ENCODE assay signal across 15 cellular contexts in the genomic region with DNA sequence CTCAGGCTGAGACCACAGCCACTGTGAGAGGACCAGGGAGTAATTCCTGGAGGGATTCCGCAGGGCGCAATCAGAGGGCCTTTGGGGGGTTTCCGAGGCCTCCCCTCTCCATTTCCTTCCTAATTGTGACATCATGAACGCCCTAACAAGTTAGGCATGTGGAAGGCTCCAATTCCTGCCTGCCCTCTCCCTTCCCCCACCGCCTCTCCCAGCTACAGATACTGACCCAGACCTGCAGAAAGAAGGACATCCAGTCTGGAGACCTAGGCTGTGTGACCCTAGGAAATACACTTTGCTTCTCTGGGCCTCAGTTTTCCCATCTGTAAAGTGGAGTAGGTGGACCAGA.
A peak's percentile ranks its signal among the peaks of the same experiment; 100 is the strongest.
DNase-seq lines count a peak whose midpoint lies in the region; ATAC-seq and TF ChIP-seq lines count a peak whose summit lies in the region.
"Had no signal": no experiment of that assay in that cellular context is flagged by ENCODE, and none has a peak within 500 bp of the region (broad histone marks: within the 10 kb centered on the region; RNA-seq: fewer than 3 reads in every experiment).

No MANE protein-coding gene starts in this region.

- intact Hi-C loops in A673 (cut with micrococcal nuclease; ENCODE audit: unreplicated experiment): no loop called here
- intact Hi-C loops in naive thymus-derived CD4-positive, alpha-beta T cell (cut with micrococcal nuclease): no loop called here

- peaks cover 0 to 13% (median 11%) of the 10 kb centered on the region in 10 experiments; a peak in 14 of 20 replicates for H3K4me1 ChIP-seq in BLaER1 treated with 17β-estradiol and CSF1 and Interleukin-3, amounts not matched to agents 10 nM and 100 nM
- H3K4me1 ChIP-seq in H9 (ENCODE audit: insufficient read depth, low read length): no peaks in the 10 kb centered on the region; the same call in 1 of the 2 replicates
- H3K4me1 ChIP-seq in mesendoderm (ENCODE audit: control insufficient read depth, low read depth, low read length): no peaks in the 10 kb centered on the region
- H3K4me1 ChIP-seq in A673 (ENCODE audit: insufficient read depth, low read length, poor library complexity, severe bottlenecking): no peaks in the 10 kb centered on the region
- no peaks in the 10 kb centered on the region for H3K4me1 ChIP-seq in naive thymus-derived CD4-positive, alpha-beta T cell (ENCODE audit: control insufficient read depth in 2 of 2, insufficient read depth in 2 of 2, low read length in 2 of 2)
- H3K4me1 ChIP-seq: HAP-1 had no signal

- H4K8ac ChIP-seq in H9 (replicated peaks; ENCODE audit: insufficient read length, low read depth, low read length) (no peak overlapping the region), mesendoderm (ENCODE audit: low read depth, low read length) (no peak overlapping the region)

- no peak overlapping the region for H3K9ac ChIP-seq in BLaER1 treated with 17β-estradiol and CSF1 and Interleukin-3, amounts not matched to agents 10 nM and 100 nM
- H3K9ac ChIP-seq in H9 (ENCODE audit: extremely low read depth, insufficient read length, low read length) (no peak overlapping the region), mesendoderm (ENCODE audit: low read length) (no peak overlapping the region)
- H3K9ac ChIP-seq: KMS-11 had no signal

- H3K4me1 Mint-ChIP-seq in H9: peaks cover 2 to 17% of the 10 kb centered on the region in 2 experiments
- no peaks in the 10 kb centered on the region for H3K4me1 Mint-ChIP-seq in activated naive CD4-positive, alpha-beta T cell treated with anti-CD3 and anti-CD28 coated beads, Interleukin-2, amount 10 ng/mL, durations not matched to agents 7 days and 5 days
- H3K4me1 Mint-ChIP-seq in naive thymus-derived CD4-positive, alpha-beta T cell: no peaks in the 10 kb centered on the region
- H3K4me1 Mint-ChIP-seq: CD14-positive monocyte; CD4-positive, alpha-beta memory T cell had no signal

- no peak overlapping the region for H2BK15ac ChIP-seq in H9 (ENCODE audit: low read depth, low read length)
- H2BK15ac ChIP-seq in mesendoderm (replicated peaks; ENCODE audit: low read depth): no peak overlapping the region

- no peak overlapping the region for H2AK5ac ChIP-seq in H9 (ENCODE audit: insufficient read length, low read length)
- no peak overlapping the region for H2AK5ac ChIP-seq in mesendoderm (ENCODE audit: low read length)

- no peak overlapping the region for H2BK12ac ChIP-seq in H9 (ENCODE audit: insufficient read length, low read depth, low read length)

- H3T11ph ChIP-seq in H9 (ENCODE audit: low read length): no peak overlapping the region

- H3K23me2 ChIP-seq in H9 (ENCODE audit: insufficient read length, low read depth, low read length, poor library complexity, severe bottlenecking): no peaks in the 10 kb centered on the region

- no peak overlapping the region for H3K27ac ChIP-seq in BLaER1 treated with 17β-estradiol and CSF1 and Interleukin-3, amounts not matched to agents 10 nM and 100 nM
- no peak overlapping the region for H3K27ac ChIP-seq in H9 (ENCODE audit: insufficient read length, low read depth, low read length)
- no peak overlapping the region for H3K27ac ChIP-seq in mesendoderm (ENCODE audit: low read depth, low read length)
- H3K27ac ChIP-seq in A673 (ENCODE audit: low read depth, low read length, poor library complexity, severe bottlenecking): no peak overlapping the region
- no peak overlapping the region for H3K27ac ChIP-seq in naive thymus-derived CD4-positive, alpha-beta T cell (ENCODE audit: low read depth, low read length)
- H3K27ac ChIP-seq: KMS-11 had no signal

- no peak overlapping the region for H3K4me3 ChIP-seq in BLaER1 treated with 17β-estradiol and CSF1 and Interleukin-3, amounts not matched to agents 10 nM and 100 nM
- H3K4me3 ChIP-seq in mesendoderm (ENCODE audit: low read length) (no peak overlapping the region), A673 (ENCODE audit: low read depth, low read length, poor library complexity, severe bottlenecking) (no peak overlapping the region)
- H3K4me3 ChIP-seq in naive thymus-derived CD4-positive, alpha-beta T cell (ENCODE audit: low read length): no peak overlapping the region
- H3K4me3 ChIP-seq: GM12878, HAP-1 had no signal

- WGBS in H9 (ENCODE audit: extremely low coverage, insufficient read length, low lambda C conversion rate): no CpG with 5 or more reads among the region's 5 CpGs
- no CpG with 5 or more reads among the region's 5 CpGs for WGBS in mesendoderm (ENCODE audit: extremely low coverage, insufficient coverage, low lambda C conversion rate)

- H2BK20ac ChIP-seq in H9 (ENCODE audit: low read depth, low read length, poor library complexity, severe bottlenecking): no peak overlapping the region

- H3K4me3 Mint-ChIP-seq in H9: no peak overlapping the region
- no peak overlapping the region for H3K4me3 Mint-ChIP-seq in activated naive CD4-positive, alpha-beta T cell treated with anti-CD3 and anti-CD28 coated beads, Interleukin-2, amount 10 ng/mL, durations not matched to agents 7 days and 5 days
- H3K4me3 Mint-ChIP-seq in naive thymus-derived CD4-positive, alpha-beta T cell: no peak overlapping the region
- H3K4me3 Mint-ChIP-seq: CD14-positive monocyte; CD4-positive, alpha-beta memory T cell had no signal

- CTCF ChIA-PET in activated naive CD4-positive, alpha-beta T cell treated with anti-CD3 and anti-CD28 coated beads, Interleukin-2, amount 10 ng/mL, durations not matched to agents 7 days and 5 days (lab: Charles Lee): interaction anchor here (0.7 kb wide), 1 partner anchor 1727 kb away, joined by 3 read pairs; no protein-coding TSS in a partner anchor
- CTCF ChIA-PET in A673 (lab: Charles Lee): no interaction called here
- CTCF ChIA-PET in naive thymus-derived CD4-positive, alpha-beta T cell (lab: Charles Lee): no interaction called here

- no peaks in the 10 kb centered on the region; a peak in 1 of 5 replicates for H3K9me3 Mint-ChIP-seq in H9
- no peaks in the 10 kb centered on the region for H3K9me3 Mint-ChIP-seq in activated naive CD4-positive, alpha-beta T cell treated with anti-CD3 and anti-CD28 coated beads, Interleukin-2, amount 10 ng/mL, durations not matched to agents 7 days and 5 days
- peaks cover 0 to 7% (median 3%) of the 10 kb centered on the region in 11 donors for H3K9me3 Mint-ChIP-seq in naive thymus-derived CD4-positive, alpha-beta T cell

- no peak for TF ChIP-seq CTCF in H9 (conservative IDR thresholded peaks at IDR 0.05)
- no peak for TF ChIP-seq CTCF in A673 (conservative IDR thresholded peaks at IDR 0.05; ENCODE audit: low read depth, low read length)

- BruUV-seq in A673 (replicated peaks; lab: Mats Ljungman, UMichigan): no TSS peak

- no peak overlapping the region for H4K5ac ChIP-seq in H9 (ENCODE audit: insufficient read length, low read depth, low read length)
- H4K5ac ChIP-seq in mesendoderm (ENCODE audit: low read length): no peak overlapping the region

- POLR2A ChIA-PET in A673 (lab: Charles Lee; ENCODE audit: low non-redundant PET): no interaction called here
- POLR2A ChIA-PET in naive thymus-derived CD4-positive, alpha-beta T cell (lab: Charles Lee): no interaction called here

- H4K20me1 ChIP-seq in BLaER1 treated with 17β-estradiol and CSF1 and Interleukin-3, amounts not matched to agents 10 nM and 100 nM: no peaks in the 10 kb centered on the region
- no peaks in the 10 kb centered on the region for H4K20me1 ChIP-seq in H9 (ENCODE audit: control insufficient read depth, insufficient read depth, insufficient read length)

- DNase-seq in H9: peak; percentile 38
- peak; percentile 71 for DNase-seq in mesendoderm
- peak; percentile 28 for DNase-seq in retina
- DNase-seq in activated naive CD4-positive, alpha-beta T cell treated with anti-CD3 and anti-CD28 coated beads, Interleukin-2, amount 10 ng/mL, durations not matched to agents 7 days and 5 days: no peak
- DNase-seq in A673 (ENCODE audit: low spot score): no peak
- no peak for DNase-seq in naive thymus-derived CD4-positive, alpha-beta T cell
- DNase-seq: ACHN; BE2C; CD4-positive, alpha-beta memory T cell; GOT3 had no signal

- no peaks in the 10 kb centered on the region for H3K36me3 Mint-ChIP-seq in H9 (ENCODE audit: insufficient read depth in 1 of 3, low read depth in 3 of 3)
- H3K36me3 Mint-ChIP-seq in activated naive CD4-positive, alpha-beta T cell treated with anti-CD3 and anti-CD28 coated beads, Interleukin-2, amount 10 ng/mL, durations not matched to agents 7 days and 5 days: no peaks in the 10 kb centered on the region
- H3K36me3 Mint-ChIP-seq in naive thymus-derived CD4-positive, alpha-beta T cell: no peaks in the 10 kb centered on the region
- H3K36me3 Mint-ChIP-seq: CD14-positive monocyte; CD4-positive, alpha-beta memory T cell had no signal

- no peaks in the 10 kb centered on the region for H3K27me3 ChIP-seq in BLaER1 treated with 17β-estradiol and CSF1 and Interleukin-3, amounts not matched to agents 10 nM and 100 nM
- H3K27me3 ChIP-seq in H9 (ENCODE audit: insufficient read depth, low read length): no peaks in the 10 kb centered on the region
- H3K27me3 ChIP-seq in mesendoderm (ENCODE audit: insufficient read depth, low read length, poor library complexity): no peaks in the 10 kb centered on the region
- no peaks in the 10 kb centered on the region for H3K27me3 ChIP-seq in A673 (replicated peaks; ENCODE audit: insufficient read depth, low read depth, low read length, poor library complexity)
- H3K27me3 ChIP-seq in naive thymus-derived CD4-positive, alpha-beta T cell (ENCODE audit: control insufficient read depth in 2 of 2, insufficient read depth in 2 of 2, low read length in 2 of 2): no peaks in the 10 kb centered on the region
- H3K27me3 ChIP-seq: BE2C had no signal

- no peak overlapping the region for H3K18ac ChIP-seq in H9 (ENCODE audit: insufficient read length, low read depth, low read length)
- H3K18ac ChIP-seq in mesendoderm (ENCODE audit: low read length): no peak overlapping the region

- H3K27ac Mint-ChIP-seq in H9: no peak overlapping the region
- H3K27ac Mint-ChIP-seq in activated naive CD4-positive, alpha-beta T cell treated with anti-CD3 and anti-CD28 coated beads, Interleukin-2, amount 10 ng/mL, durations not matched to agents 7 days and 5 days: no peak overlapping the region
- no peak overlapping the region for H3K27ac Mint-ChIP-seq in naive thymus-derived CD4-positive, alpha-beta T cell
- H3K27ac Mint-ChIP-seq: CD14-positive monocyte; CD4-positive, alpha-beta memory T cell had no signal

- H3K56ac ChIP-seq in H9 (ENCODE audit: insufficient read length, low read depth, low read length): no peak overlapping the region
- no peak overlapping the region for H3K56ac ChIP-seq in mesendoderm (ENCODE audit: low read length)

- no peaks in the 10 kb centered on the region for H3K9me3 ChIP-seq in BLaER1 treated with 17β-estradiol and CSF1 and Interleukin-3, amounts not matched to agents 10 nM and 100 nM (replicated peaks in 1 of 11)
- H3K9me3 ChIP-seq in H9 (ENCODE audit: control insufficient read depth, low read depth, low read length): no peaks in the 10 kb centered on the region
- no peaks in the 10 kb centered on the region for H3K9me3 ChIP-seq in A673 (ENCODE audit: low read depth, low read length, poor library complexity, severe bottlenecking)
- H3K9me3 ChIP-seq in naive thymus-derived CD4-positive, alpha-beta T cell (ENCODE audit: control insufficient read depth in 2 of 3, low read length in 3 of 3): no peaks in the 10 kb centered on the region
- H3K9me3 ChIP-seq: BE2C, HAP-1 had no signal

- no peaks in the 10 kb centered on the region for H3K79me1 ChIP-seq in H9 (ENCODE audit: insufficient read depth, low read depth, low read length, poor library complexity, severe bottlenecking)
- H3K79me1 ChIP-seq in mesendoderm (ENCODE audit: low read length): no peaks in the 10 kb centered on the region

- H3K23ac ChIP-seq in H9 (ENCODE audit: insufficient read length, low read depth, low read length): no peak overlapping the region
- no peak overlapping the region for H3K23ac ChIP-seq in mesendoderm (ENCODE audit: low read length)

- H2AFZ ChIP-seq in H9 (ENCODE audit: low read length): no peak overlapping the region

- H3K4me2 ChIP-seq in BLaER1 treated with 17β-estradiol and CSF1 and Interleukin-3, amounts not matched to agents 10 nM and 100 nM: peak overlapping the region in 9 of 11 experiments; percentile 4 to 53 (median 45); a peak in 16 of 22 replicates
- H3K4me2 ChIP-seq in H9 (ENCODE audit: insufficient read depth, insufficient read length, low read length) (no peak overlapping the region), mesendoderm (ENCODE audit: low read length) (no peak overlapping the region)
- H3K4me2 ChIP-seq: KMS-11 had no signal

- H3K36me3 ChIP-seq in BLaER1 treated with 17β-estradiol and CSF1 and Interleukin-3, amounts not matched to agents 10 nM and 100 nM: no peaks in the 10 kb centered on the region
- H3K36me3 ChIP-seq in mesendoderm (ENCODE audit: control insufficient read depth, insufficient read depth, low read length): no peaks in the 10 kb centered on the region
- no peaks in the 10 kb centered on the region for H3K36me3 ChIP-seq in A673 (ENCODE audit: insufficient read depth, low read length, poor library complexity, severe bottlenecking)
- no peaks in the 10 kb centered on the region for H3K36me3 ChIP-seq in naive thymus-derived CD4-positive, alpha-beta T cell (ENCODE audit: control insufficient read depth in 2 of 3, insufficient read depth in 3 of 3, low read length in 3 of 3)
- H3K36me3 ChIP-seq: BE2C, HAP-1 had no signal

- H3K79me2 ChIP-seq in H9 (ENCODE audit: insufficient read depth, low read length) (no peaks in the 10 kb centered on the region), mesendoderm (ENCODE audit: control insufficient read depth, insufficient read depth, low read length) (no peaks in the 10 kb centered on the region)

- no peak overlapping the region for H4K91ac ChIP-seq in H9 (ENCODE audit: insufficient read length, low read depth, low read length)

- no peak for ATAC-seq in naive thymus-derived CD4-positive, alpha-beta T cell
- ATAC-seq: GM12878 had no signal

- no peak overlapping the region for H3K14ac ChIP-seq in H9 (ENCODE audit: insufficient read depth, low read length)

- no peaks in the 10 kb centered on the region; the same call in 1 of the 2 replicates for H3K27me3 Mint-ChIP-seq in H9 (ENCODE audit: low read depth)
- no peaks in the 10 kb centered on the region for H3K27me3 Mint-ChIP-seq in activated naive CD4-positive, alpha-beta T cell treated with anti-CD3 and anti-CD28 coated beads, Interleukin-2, amount 10 ng/mL, durations not matched to agents 7 days and 5 days
- peaks cover 0 to 11% (median 0%) of the 10 kb centered on the region in 5 donors for H3K27me3 Mint-ChIP-seq in naive thymus-derived CD4-positive, alpha-beta T cell

- H3K4ac ChIP-seq in H9 (ENCODE audit: low read depth, low read length) (no peak overlapping the region), mesendoderm (ENCODE audit: low read depth, low read length) (no peak overlapping the region)

- H2BK120ac ChIP-seq in H9 (ENCODE audit: low read depth, low read length, poor library complexity, severe bottlenecking): no peak overlapping the region
- H2BK120ac ChIP-seq in mesendoderm (ENCODE audit: low read depth, low read length): no peak overlapping the region

- H2BK5ac ChIP-seq in H9 (ENCODE audit: insufficient read length, low read length) (no peak overlapping the region), mesendoderm (ENCODE audit: low read length) (no peak overlapping the region)

Comparison
In these comparisons a context has a peak if more than half of its experiments do, and no peak if none do; other contexts are left out.
1. H3K4me2 ChIP-seq: peak in BLaER1 treated with 17β-estradiol and CSF1 and Interleukin-3, amounts not matched to agents 10 nM and 100 nM (9 of 11); none in H9 (single experiment) and mesendoderm (single experiment).
2. DNase-seq: peak in H9 (single experiment), mesendoderm (single experiment) and retina (single experiment); none in activated naive CD4-positive, alpha-beta T cell treated with anti-CD3 and anti-CD28 coated beads, Interleukin-2, amount 10 ng/mL, durations not matched to agents 7 days and 5 days (single experiment), A673 (single experiment) and naive thymus-derived CD4-positive, alpha-beta T cell (0 of 9).